In genomic region chr11:133956650-133957633, GRCh38 we compare ENCODE assay signal across 1 cellular context.
A peak's percentile ranks its signal among the peaks of the same experiment; 100 is the strongest.
TF ChIP-seq lines count a peak whose summit lies in the region.

IGSF9B (minus strand) TSS chr11:133956968; CDS start chr11:133956754, 214 bp downstream.

TF ChIP-seq in GM12878, 131 proteins besides CTCF, POLR2A, EP300 and RAD21 (continued from another document and continues in another):
- TF ChIP-seq CEBPZ (IDR thresholded peaks at IDR 0.05; ENCODE audit: low read depth, low read length) (no peak), CREM (IDR thresholded peaks at IDR 0.05; ENCODE audit: low read depth) (no peak), ATF2 (IDR thresholded peaks at IDR 0.05; ENCODE audit: low read length) (no peak), NRF1 (conservative IDR thresholded peaks at IDR 0.05; ENCODE audit: low read depth, low read length) (no peak), KAT2A (conservative IDR thresholded peaks at IDR 0.05; ENCODE audit: control insufficient read depth, low read depth, low read length) (no peak), SP1 (IDR thresholded peaks at IDR 0.05; ENCODE audit: low read depth, low read length) (peak; percentile 98), PBX3 (IDR thresholded peaks at IDR 0.05; ENCODE audit: insufficient replicate concordance, low read depth, low read length) (peak; percentile 97), LARP7 (IDR thresholded peaks at IDR 0.05) (peak; percentile 88), HCFC1 (IDR thresholded peaks at IDR 0.05; ENCODE audit: low read length) (no peak), ETV6 (conservative IDR thresholded peaks at IDR 0.05 in 1 of 2, IDR thresholded peaks at IDR 0.05 in 1 of 2; ENCODE audit: borderline replicate concordance in 1 of 2, low read depth in 1 of 2) (no peak), REST (IDR thresholded peaks at IDR 0.05; ENCODE audit: low read depth, low read length) (no peak), ATF7 (IDR thresholded peaks at IDR 0.05; ENCODE audit: low read depth) (0 out of 2 replicates have a peak, but pooled peaks have one; percentile 20), RBBP5 (conservative IDR thresholded peaks at IDR 0.05) (no peak), GATAD2B (conservative IDR thresholded peaks at IDR 0.05; ENCODE audit: low read depth) (peak; percentile 68), HSF1 (IDR thresholded peaks at IDR 0.05; ENCODE audit: low read depth, low read length) (no peak), STAT3 (IDR thresholded peaks at IDR 0.05; ENCODE audit: low read depth, low read length) (no peak), SRF (IDR thresholded peaks at IDR 0.05; ENCODE audit: low read depth in 2 of 2, low read length in 2 of 2) (no peak), NFIC (IDR thresholded peaks at IDR 0.05; ENCODE audit: low read depth, low read length) (no peak), WRNIP1 (IDR thresholded peaks at IDR 0.05; ENCODE audit: borderline replicate concordance, low read depth, low read length) (no peak), DPF2 (IDR thresholded peaks at IDR 0.05) (peak; percentile 96), CHD1 (IDR thresholded peaks at IDR 0.05; ENCODE audit: low read depth, low read length) (no peak), STAT1 (conservative IDR thresholded peaks at IDR 0.05) (0 out of 2 replicates have a peak, but pooled peaks have one; percentile 38), ZNF217 (IDR thresholded peaks at IDR 0.05) (no peak), POU2F2 (IDR thresholded peaks at IDR 0.05; ENCODE audit: borderline replicate concordance, low read depth, low read length) (no peak), ZBED1 (IDR thresholded peaks at IDR 0.05; ENCODE audit: borderline replicate concordance) (no peak), CHD4 (IDR thresholded peaks at IDR 0.05) (no peak), BCL3 (IDR thresholded peaks at IDR 0.05; ENCODE audit: borderline replicate concordance, insufficient read depth, low read depth, low read length, poor library complexity, severe bottlenecking) (no peak), SMAD5 (IDR thresholded peaks at IDR 0.05; ENCODE audit: low read depth) (no peak), MAX (IDR thresholded peaks at IDR 0.05; ENCODE audit: low read depth, low read length) (no peak), CHD2 (IDR thresholded peaks at IDR 0.05; ENCODE audit: borderline replicate concordance, low read depth, low read length) (peak; percentile 91), MXI1 (IDR thresholded peaks at IDR 0.05; ENCODE audit: low read depth, low read length) (no peak), MTA2 (IDR thresholded peaks at IDR 0.05; ENCODE audit: low read depth) (0 out of 2 replicates have a peak, but pooled peaks have one; percentile 26), ZZZ3 (IDR thresholded peaks at IDR 0.05; ENCODE audit: control insufficient read depth, insufficient read length, low read depth) (no peak), JUNB (IDR thresholded peaks at IDR 0.05) (no peak), ZNF274 (IDR thresholded peaks at IDR 0.05; ENCODE audit: insufficient read depth, insufficient read length) (no peak), RAD51 (IDR thresholded peaks at IDR 0.05) (no peak), EED (IDR thresholded peaks at IDR 0.05; ENCODE audit: low read depth) (no peak), NFXL1 (IDR thresholded peaks at IDR 0.05; ENCODE audit: borderline replicate concordance) (0 out of 2 replicates have a peak, but pooled peaks have one; percentile 46), EGR1 (IDR thresholded peaks at IDR 0.05; ENCODE audit: borderline replicate concordance in 1 of 2, low read depth in 2 of 2, low read length in 2 of 2) (no peak), MYB (IDR thresholded peaks at IDR 0.05; ENCODE audit: borderline replicate concordance, low read depth, low read length) (no peak), NR2F1 (conservative IDR thresholded peaks at IDR 0.05) (peak; percentile 55), SREBF2 (IDR thresholded peaks at IDR 0.05; ENCODE audit: low read length) (no peak), BCLAF1 (IDR thresholded peaks at IDR 0.05) (0 out of 2 replicates have a peak, but pooled peaks have one; percentile 15), NKRF (conservative IDR thresholded peaks at IDR 0.05) (0 out of 2 replicates have a peak, but pooled peaks have one; percentile 43), IRF3 (IDR thresholded peaks at IDR 0.05) (peak; percentile 84; the same call in 1 of the 2 replicates), POLR2AphosphoS5 (IDR thresholded peaks at IDR 0.05; ENCODE audit: low read length) (no peak), GABPA (IDR thresholded peaks at IDR 0.05; ENCODE audit: low read depth) (no peak)
